8 cellular contexts compared by ENCODE assay signal in genomic region chr9:32148553-32148952, GRCh38.
DNase-seq lines count a peak whose midpoint lies in the region; ATAC-seq, FAIRE-seq and TF ChIP-seq lines count a peak whose summit lies in the region.
"Not testable (repeated sequence)": the region's sequence is repeated elsewhere in the genome, so short reads cannot be mapped to it uniquely, and the experiment has no call there.

No MANE protein-coding gene starts in this region.

- not testable (repeated sequence) for H3K4me3 ChIP-seq in LNCaP clone FGC (ENCODE audit: low read depth, low read length); PC-3 (ENCODE audit: low read length); GM12878; HepG2 (replicated peaks in 1 of 3; ENCODE audit: insufficient read depth in 1 of 3, low read depth in 2 of 3, low read length in 3 of 3)

- H3K36me3 ChIP-seq in PC-3 (ENCODE audit: low read depth, low read length); GM12878 (ENCODE audit: control insufficient read depth in 2 of 2, insufficient read depth in 2 of 2, low read length in 1 of 2); HepG2 (replicated peaks in 1 of 2; ENCODE audit: control insufficient read depth in 1 of 2, insufficient read depth in 2 of 2, low read length in 2 of 2): not testable (repeated sequence)

- not testable (repeated sequence) for H3K4me2 ChIP-seq in PC-3 (ENCODE audit: low read length); GM12878 (ENCODE audit: control insufficient read depth, insufficient read depth); HepG2 (ENCODE audit: low read depth, low read length)

- H4K20me1 ChIP-seq in PC-3 (ENCODE audit: low read length); GM12878 (ENCODE audit: control insufficient read depth, insufficient read depth); HepG2 (ENCODE audit: insufficient read depth, low read length): not testable (repeated sequence)

- not testable (repeated sequence) for H3K79me2 ChIP-seq in PC-3 (ENCODE audit: low read length); GM12878 (ENCODE audit: control insufficient read depth, insufficient read depth, low read length); HepG2 (ENCODE audit: insufficient read depth, low read length)

- TF ChIP-seq CTCF in 22Rv1 (IDR thresholded peaks at IDR 0.05) (peak; percentile 76), GM13976 (IDR thresholded peaks at IDR 0.05; ENCODE audit: borderline replicate concordance, control extremely low read depth, extremely low read depth, insufficient read depth, missing control alignments) (peak; percentile 8), LNCaP clone FGC (IDR thresholded peaks at IDR 0.05; ENCODE audit: control insufficient read depth, extremely low read depth, insufficient read depth) (peak; percentile 29; the same call in 1 of the 2 replicates), PC-3 (conservative IDR thresholded peaks at IDR 0.05; ENCODE audit: low read depth, low read length) (peak; percentile 34; the same call in 1 of the 2 replicates), GM12878 (IDR thresholded peaks at IDR 0.05 in 2 of 3, conservative IDR thresholded peaks at IDR 0.05 in 1 of 3; ENCODE audit: control insufficient read depth in 2 of 3, extremely low read depth in 1 of 3, insufficient read depth in 1 of 3, low read depth in 3 of 3, low read length in 3 of 3) (peak in 2 of 3 experiments; percentile 21 to 26; a peak in 2 of 6 replicates), type B pancreatic cell (conservative IDR thresholded peaks at IDR 0.05) (peak; percentile 30)
- TF ChIP-seq CTCF in HepG2 (CRISPR knock-in tag; IDR thresholded peaks at IDR 0.05), result not testable (repeated sequence)

- not testable (repeated sequence) for BruUV-seq in PC-3 (replicated peaks; lab: Mats Ljungman, UMichigan); GM12878 (replicated peaks; lab: Mats Ljungman, UMichigan); HepG2 (replicated peaks; lab: Mats Ljungman, UMichigan)

- H3K4me1 Mint-ChIP-seq in type B pancreatic cell (ENCODE audit: unreplicated experiment), result not testable (repeated sequence)

- H2AFZ ChIP-seq in PC-3 (ENCODE audit: low read length); GM12878 (ENCODE audit: control insufficient read depth, low read depth, low read length); HepG2 (ENCODE audit: low read length): not testable (repeated sequence)

- not testable (repeated sequence) for DNase-seq in GM13976 (ENCODE audit: low spot score); LNCaP clone FGC (ENCODE audit: low read depth); PC-3; GM12878 (ENCODE audit: low read depth, low spot score); HepG2 (ENCODE audit: low spot score); type B pancreatic cell (ENCODE audit: extremely low spot score, unreplicated experiment)

- CTCF ChIA-PET in PC-3 (lab: Charles Lee); GM12878 (lab: Yijun Ruan, JAX); HepG2 (lab: Yijun Ruan, JAX; ENCODE audit: low intra/inter-chr PET ratio, low total read pairs): not testable (repeated sequence)

- WGBS in GM12878 (ENCODE audit: insufficient coverage, insufficient replicate concordance, low lambda C conversion rate, missing lambda C conversion rate), result 68% methylated on average over 11 of the region's 11 CpGs
- WGBS in HepG2 (ENCODE audit: low lambda C conversion rate), result 95% methylated on average over 5 of the region's 11 CpGs

- ATAC-seq in PC-3, GM12878, HepG2: not testable (repeated sequence)

- TF ChIP-seq RAD21 in GM12878 (IDR thresholded peaks at IDR 0.05; ENCODE audit: insufficient read depth, low read depth, low read length); HepG2 (CRISPR knock-in tag; IDR thresholded peaks at IDR 0.05): not testable (repeated sequence)

- intact Hi-C loops in PC-3 (cut with micrococcal nuclease) (loop anchor here (1.0 kb wide), 1 partner anchor 103 kb away; no protein-coding TSS in a partner anchor), GM12878 (cut with micrococcal nuclease; ENCODE audit: unreplicated experiment) (loop anchor here (10.0 kb wide), 1 partner anchor 196 kb away; no protein-coding TSS in a partner anchor)
- intact Hi-C loops in HepG2 (cut with micrococcal nuclease; ENCODE audit: unreplicated experiment), result not testable (repeated sequence)

- POLR2A ChIA-PET in PC-3 (lab: Charles Lee; ENCODE audit: unreplicated experiment); GM12878 (lab: Charles Lee); HepG2 (lab: Yijun Ruan, JAX): not testable (repeated sequence)

- H3K4me1 ChIP-seq in PC-3 (ENCODE audit: insufficient read depth, low read length); GM12878 (ENCODE audit: control insufficient read depth, insufficient read depth, low read length); HepG2 (ENCODE audit: insufficient read depth, low read length): not testable (repeated sequence)

- RAD21 ChIA-PET in GM12878 (lab: Charles Lee; ENCODE audit: unreplicated experiment), result not testable (repeated sequence)

- not testable (repeated sequence) for H3K9me3 Mint-ChIP-seq in type B pancreatic cell

- H3K27me3 ChIP-seq in PC-3 (ENCODE audit: low read length); GM12878 (replicated peaks in 1 of 2; ENCODE audit: control insufficient read depth in 2 of 2, insufficient read depth in 2 of 2, low read length in 1 of 2); HepG2 (ENCODE audit: control insufficient read depth in 1 of 2, insufficient read depth in 2 of 2, low read length in 2 of 2): not testable (repeated sequence)

- H3K9me2 ChIP-seq in PC-3 (replicated peaks; ENCODE audit: low read length), result not testable (repeated sequence)

- H3K27me3 Mint-ChIP-seq in type B pancreatic cell, result not testable (repeated sequence)

- not testable (repeated sequence) for H3K27ac Mint-ChIP-seq in type B pancreatic cell

- in situ Hi-C loops in GM13976 (cut with MboI; ENCODE audit: low sequenced_read_pairs, unreplicated experiment); HepG2 (cut with HindIII; ENCODE audit: extremely low pct_ligation_motif_present, low pct_unique_long_range_greater_than_20kb): not testable (repeated sequence)
- in situ Hi-C loops in GM12878 (cut with MboI), result loop anchor here (5.0 kb wide), 1 partner anchor 99 kb away; no protein-coding TSS in a partner anchor

- not testable (repeated sequence) for H3K4me3 Mint-ChIP-seq in type B pancreatic cell

- not testable (repeated sequence) for TF ChIP-seq POLR2A in GM12878 (IDR thresholded peaks at IDR 0.05; ENCODE audit: low read depth, low read length); HepG2 (IDR thresholded peaks at IDR 0.05; ENCODE audit: insufficient read depth in 1 of 2, low read depth in 2 of 2, low read length in 2 of 2)

- H3K27ac ChIP-seq in 22Rv1; PC-3 (ENCODE audit: low read length); GM12878 (ENCODE audit: control insufficient read depth, insufficient read depth); HepG2 (ENCODE audit: extremely low read length, insufficient read depth, low read length): not testable (repeated sequence)

- FAIRE-seq in G401.6 (lab: Jason Lieb, UNC), result peak; percentile 44
- not testable (repeated sequence) for FAIRE-seq in GM12878 (lab: Jason Lieb, UNC); HepG2 (lab: Jason Lieb, UNC)

- not testable (repeated sequence) for TF ChIP-seq EP300 in GM12878 (IDR thresholded peaks at IDR 0.05; ENCODE audit: borderline replicate concordance in 1 of 2, control insufficient read depth in 1 of 2, low read depth in 2 of 2, low read length in 2 of 2); HepG2 (IDR thresholded peaks at IDR 0.05; ENCODE audit: low read depth in 2 of 2, low read length in 2 of 2); HepG2 (CRISPR knock-in tag; IDR thresholded peaks at IDR 0.05; ENCODE audit: borderline replicate concordance)

- H3K36me3 Mint-ChIP-seq in type B pancreatic cell, result not testable (repeated sequence)

- not testable (repeated sequence) for H3F3A ChIP-seq in PC-3 (ENCODE audit: low read length, unreplicated experiment)

- H3K9ac ChIP-seq in PC-3 (ENCODE audit: low read length); GM12878 (ENCODE audit: control insufficient read depth, insufficient read depth, low read length); HepG2 (ENCODE audit: insufficient read depth, low read depth, low read length): not testable (repeated sequence)

- H3K9me3 ChIP-seq in PC-3 (ENCODE audit: low read length); GM12878 (replicated peaks; ENCODE audit: control insufficient read depth, insufficient read depth, low read length); HepG2 (ENCODE audit: low read length): not testable (repeated sequence)

- SMC1A ChIA-PET in GM12878 (lab: Charles Lee; ENCODE audit: uncharacterized antibody, unreplicated experiment), result not testable (repeated sequence)

TF ChIP-seq in GM12878, 131 proteins besides CTCF, POLR2A, EP300 and RAD21 (continues in another document):
- TF ChIP-seq SMC3 (IDR thresholded peaks at IDR 0.05; ENCODE audit: borderline replicate concordance, low read length), result peak; percentile 24; the same call in 1 of the 2 replicates
